In genomic region chr15:73081321-73081958, GRCh38 we compare ENCODE assay signal across 8 cellular contexts. TPM values are rescaled to one million over a fixed set of nuclear protein-coding genes. Genes with fewer than 3 reads are reported as not detected.
DNase-seq lines count a peak whose midpoint lies in the region; ATAC-seq and TF ChIP-seq lines count a peak whose summit lies in the region.

No MANE protein-coding gene starts in this region.

- H3K4me1 ChIP-seq in adrenal gland (replicated peaks in 1 of 2), result peaks cover 0 to 15% of the 10 kb centered on the region in 2 donors

- intact Hi-C loops in adrenal gland (cut with DNase I), result loop anchor here (5.0 to 10.0 kb wide), 2 partner anchors 284 to 297 kb away; partner anchors contain the start of gene ADPGK (in 1 of the 2)

- no peak for ATAC-seq in stimulated activated naive CD8-positive, alpha-beta T cell treated with anti-CD3 and anti-CD28 coated beads, Interleukin-15, Interleukin-2, amounts not matched to agents 100 U/mL and 50 U/mL, for 24 hours
- no peak for ATAC-seq in stimulated activated naive CD8-positive, alpha-beta T cell treated with anti-CD3 and anti-CD28 coated beads, Interleukin-15, amount 100 ng/mL, for 72 hours
- ATAC-seq in stimulated activated naive B cell treated with anti-CD40 and anti-IgM and Interleukin-4, amounts not matched to agents 10 μg/mL and 1 μg/mL and 100 μg/mL, for 72 hours (replicated peaks), result peak; percentile 33 to 42

- H3K4me3 ChIP-seq in adrenal gland, result no peak overlapping the region

- H3K9me3 Mint-ChIP-seq in stimulated activated naive CD8-positive, alpha-beta T cell treated with anti-CD3 and anti-CD28 coated beads, Interleukin-15, amount 100 ng/mL, for 72 hours, result no peaks in the 10 kb centered on the region
- H3K9me3 Mint-ChIP-seq in stimulated activated naive B cell treated with anti-CD40 and anti-IgM and Interleukin-4, amounts not matched to agents 10 μg/mL and 1 μg/mL and 100 μg/mL, for 72 hours, result no peaks in the 10 kb centered on the region

- no peak overlapping the region for H3K27ac Mint-ChIP-seq in stimulated activated naive CD8-positive, alpha-beta T cell treated with anti-CD3 and anti-CD28 coated beads, Interleukin-15, amount 100 ng/mL, for 72 hours
- H3K27ac Mint-ChIP-seq in stimulated activated naive B cell treated with anti-CD40 and anti-IgM and Interleukin-4, amounts not matched to agents 10 μg/mL and 1 μg/mL and 100 μg/mL, for 72 hours, result no peak overlapping the region

- H3K36me3 Mint-ChIP-seq in stimulated activated naive B cell treated with anti-CD40 and anti-IgM and Interleukin-4, amounts not matched to agents 10 μg/mL and 1 μg/mL and 100 μg/mL, for 72 hours, result no peaks in the 10 kb centered on the region

- no peaks in the 10 kb centered on the region for H3K36me3 ChIP-seq in adrenal gland (replicated peaks in 1 of 2)

- H3K27me3 ChIP-seq in adrenal gland, result no peaks in the 10 kb centered on the region

- H3K4me3 Mint-ChIP-seq in stimulated activated naive CD8-positive, alpha-beta T cell treated with anti-CD3 and anti-CD28 coated beads, Interleukin-15, amount 100 ng/mL, for 72 hours, result no peak overlapping the region
- H3K4me3 Mint-ChIP-seq in stimulated activated naive B cell treated with anti-CD40 and anti-IgM and Interleukin-4, amounts not matched to agents 10 μg/mL and 1 μg/mL and 100 μg/mL, for 72 hours, result no peak overlapping the region

- no peak overlapping the region for H3K27ac ChIP-seq in adrenal gland

- no peaks in the 10 kb centered on the region for H3K4me1 Mint-ChIP-seq in stimulated activated naive CD8-positive, alpha-beta T cell treated with anti-CD3 and anti-CD28 coated beads, Interleukin-15, amount 100 ng/mL, for 72 hours
- H3K4me1 Mint-ChIP-seq in stimulated activated naive B cell treated with anti-CD40 and anti-IgM and Interleukin-4, amounts not matched to agents 10 μg/mL and 1 μg/mL and 100 μg/mL, for 72 hours, result no peaks in the 10 kb centered on the region

- peak; percentile 3 for DNase-seq in stimulated activated naive CD8-positive, alpha-beta T cell treated with anti-CD3 and anti-CD28 coated beads, Interleukin-15, Interleukin-2, amounts not matched to agents 100 U/mL and 50 U/mL, for 24 hours
- DNase-seq in stimulated activated naive CD8-positive, alpha-beta T cell treated with anti-CD3 and anti-CD28 coated beads, Interleukin-15, amount 100 ng/mL, for 72 hours, result no peak
- DNase-seq in NCI-H1417 (lab: John Stamatoyannopoulos, UW), result peak; percentile 51 to 85 (median 51)
- peak in 5 of 7 donors; percentile 15 to 48 (median 30) for DNase-seq in adrenal gland
- peak; percentile 5 for DNase-seq in hepatic stellate cell (ENCODE audit: low spot score)
- DNase-seq in stimulated activated naive B cell treated with anti-CD40 and anti-IgM and Interleukin-4, amounts not matched to agents 10 μg/mL and 1 μg/mL and 100 μg/mL, for 72 hours, result no peak
- DNase-seq in cortex of kidney (lab: John Stamatoyannopoulos, UW), result no peak
- DNase-seq in HuH-7 (ENCODE audit: low spot score), result no peak

- peak; percentile 55 to 80 (median 68) for TF ChIP-seq CTCF in adrenal gland (IDR thresholded peaks at IDR 0.05)

- no peaks in the 10 kb centered on the region for H3K9me3 ChIP-seq in adrenal gland (replicated peaks in 1 of 3)

- TF ChIP-seq POLR2A in adrenal gland (IDR thresholded peaks at IDR 0.05), result no peak

- WGBS in adrenal gland, 4 donors, result 32 to 36% (median 34%) methylated on average over 3 of the region's 3 CpGs

- H3K27me3 Mint-ChIP-seq in stimulated activated naive CD8-positive, alpha-beta T cell treated with anti-CD3 and anti-CD28 coated beads, Interleukin-15, amount 100 ng/mL, for 72 hours, result no peaks in the 10 kb centered on the region
- H3K27me3 Mint-ChIP-seq in stimulated activated naive B cell treated with anti-CD40 and anti-IgM and Interleukin-4, amounts not matched to agents 10 μg/mL and 1 μg/mL and 100 μg/mL, for 72 hours, result peaks cover 10 to 34% of the 10 kb centered on the region in 2 donors

RNA-seq across cellular contexts. Expression of gene NEO1, which starts 29.2 kb away (rescaled TPM):
- total RNA-seq in adrenal gland, result 10 to 100 TPM; 13.8 to 28.6 (median 20.9) TPM
- polyA plus RNA-seq in adrenal gland, result 10 to 100 TPM in 1 of 3 donors, 1 to 10 TPM in 2; 5.7 to 14.9 (median 7.6) TPM

Comparison
In these comparisons a context has a peak if more than half of its experiments do, and no peak if none do; other contexts are left out.
1. DNase-seq: peak in stimulated activated naive CD8-positive, alpha-beta T cell treated with anti-CD3 and anti-CD28 coated beads, Interleukin-15, Interleukin-2, amounts not matched to agents 100 U/mL and 50 U/mL, for 24 hours (single experiment), NCI-H1417 (3 of 3), adrenal gland (5 of 7) and hepatic stellate cell (single experiment); none in stimulated activated naive CD8-positive, alpha-beta T cell treated with anti-CD3 and anti-CD28 coated beads, Interleukin-15, amount 100 ng/mL, for 72 hours (0 of 2), stimulated activated naive B cell treated with anti-CD40 and anti-IgM and Interleukin-4, amounts not matched to agents 10 μg/mL and 1 μg/mL and 100 μg/mL, for 72 hours (single experiment), cortex of kidney (single experiment) and HuH-7 (single experiment).
2. ATAC-seq: peak in stimulated activated naive B cell treated with anti-CD40 and anti-IgM and Interleukin-4, amounts not matched to agents 10 μg/mL and 1 μg/mL and 100 μg/mL, for 72 hours (2 of 2); none in stimulated activated naive CD8-positive, alpha-beta T cell treated with anti-CD3 and anti-CD28 coated beads, Interleukin-15, Interleukin-2, amounts not matched to agents 100 U/mL and 50 U/mL, for 24 hours (single experiment) and stimulated activated naive CD8-positive, alpha-beta T cell treated with anti-CD3 and anti-CD28 coated beads, Interleukin-15, amount 100 ng/mL, for 72 hours (single experiment).